ENCODE assay signal across 17 cellular contexts in genomic region chr16:77374384-77374783, GRCh38.
DNase-seq lines count a peak whose midpoint lies in the region; ATAC-seq and TF ChIP-seq lines count a peak whose summit lies in the region.
"Had no signal": no experiment of that assay in that cellular context is flagged by ENCODE, and none has a peak within 500 bp of the region (broad histone marks: within the 10 kb centered on the region; RNA-seq: fewer than 3 reads in every experiment).

No MANE protein-coding gene starts in this region.

- CTCF ChIA-PET in PC-3 (lab: Charles Lee) = no interaction called here

- DNase-seq in DMS53 (lab: John Stamatoyannopoulos, UW) (peak; percentile 91), NCI-H1105 (lab: John Stamatoyannopoulos, UW) (peak; percentile 38), PC-3 (peak; percentile 59), mesendoderm (peak; percentile 78), glomerular visceral epithelial cell (ENCODE audit: extremely low spot score) (no peak), Peyer's patch (no peak)
- DNase-seq in activated CD8-positive, alpha-beta memory T cell treated with anti-CD3 and anti-CD28 coated beads, Interleukin-2, amount 50 U/mL, for 48 hours = no peak
- DNase-seq: activated B cell treated with CpG ODN at 0.5 μM for 24 hours; activated gamma-delta T cell treated with Interleukin-2 at 50 U/mL for 16 hours; cortex of kidney; GF-D8; left ventricle myocardium inferior; naive thymus-derived CD8-positive, alpha-beta T cell; NCI-H446; RPMI8226 had no signal

- no peak overlapping the region for H3K4ac ChIP-seq in mesendoderm (ENCODE audit: low read depth, low read length)

- H3K23ac ChIP-seq in mesendoderm (ENCODE audit: low read length) = no peak overlapping the region

- no peak overlapping the region for H2BK15ac ChIP-seq in mesendoderm (replicated peaks; ENCODE audit: low read depth)

- H3K27ac ChIP-seq in PC-3 (ENCODE audit: low read length) (no peak overlapping the region), mesendoderm (ENCODE audit: low read depth, low read length) (no peak overlapping the region), Peyer's patch (no peak overlapping the region)
- H3K27ac ChIP-seq: left ventricle myocardium inferior, suprapubic skin had no signal

- H4K20me1 ChIP-seq in PC-3 (ENCODE audit: low read length) = no peaks in the 10 kb centered on the region

- H3F3A ChIP-seq in PC-3 (ENCODE audit: low read length, unreplicated experiment) = no peaks in the 10 kb centered on the region

- H3K36me3 ChIP-seq in PC-3 (ENCODE audit: low read depth, low read length) (no peaks in the 10 kb centered on the region), mesendoderm (ENCODE audit: control insufficient read depth, insufficient read depth, low read length) (no peaks in the 10 kb centered on the region), Peyer's patch (no peaks in the 10 kb centered on the region)
- H3K36me3 ChIP-seq: left ventricle myocardium inferior, suprapubic skin had no signal

- peak overlapping the region; percentile 34 for H3K56ac ChIP-seq in mesendoderm (ENCODE audit: low read length)

- H3K9ac ChIP-seq in PC-3 (ENCODE audit: low read length) = no peak overlapping the region
- no peak overlapping the region for H3K9ac ChIP-seq in mesendoderm (ENCODE audit: low read length)

- H3K4me3 ChIP-seq in PC-3 (ENCODE audit: low read length) = no peak overlapping the region
- H3K4me3 ChIP-seq in mesendoderm (ENCODE audit: low read length) = no peak overlapping the region
- no peak overlapping the region for H3K4me3 ChIP-seq in Peyer's patch
- H3K4me3 ChIP-seq: left ventricle myocardium inferior, suprapubic skin had no signal

- no peak for ATAC-seq in PC-3
- no peak for ATAC-seq in GM19324 (IDR thresholded peaks at IDR 0.05; ENCODE audit: low FRiP score, unreplicated experiment)
- ATAC-seq: naive thymus-derived CD8-positive, alpha-beta T cell had no signal

- H3K4me2 ChIP-seq in PC-3 (ENCODE audit: low read length) (no peak overlapping the region), mesendoderm (ENCODE audit: low read length) (no peak overlapping the region)

- H3K9me3 ChIP-seq in PC-3 (ENCODE audit: low read length) = no peaks in the 10 kb centered on the region
- no peaks in the 10 kb centered on the region for H3K9me3 ChIP-seq in Peyer's patch
- H3K9me3 ChIP-seq: suprapubic skin had no signal

- no peak overlapping the region for H2BK5ac ChIP-seq in mesendoderm (ENCODE audit: low read length)

- no peaks in the 10 kb centered on the region for H3K79me1 ChIP-seq in mesendoderm (ENCODE audit: low read length)

- no peak overlapping the region for H4K5ac ChIP-seq in mesendoderm (ENCODE audit: low read length)

- peaks cover 5% of the 10 kb centered on the region; the same call in 1 of the 2 replicates for H3K4me1 ChIP-seq in PC-3 (ENCODE audit: insufficient read depth, low read length)
- H3K4me1 ChIP-seq in mesendoderm (ENCODE audit: control insufficient read depth, low read depth, low read length) = peaks cover 5% of the 10 kb centered on the region
- no peaks in the 10 kb centered on the region for H3K4me1 ChIP-seq in Peyer's patch
- H3K4me1 ChIP-seq: left ventricle myocardium inferior, suprapubic skin had no signal

- H2AK5ac ChIP-seq in mesendoderm (ENCODE audit: low read length) = no peak overlapping the region

- POLR2A ChIA-PET in PC-3 (lab: Charles Lee; ENCODE audit: unreplicated experiment) = no interaction called here

- H3K9me2 ChIP-seq in PC-3 (replicated peaks; ENCODE audit: low read length) = no peaks in the 10 kb centered on the region

- H3K27me3 ChIP-seq in PC-3 (ENCODE audit: low read length) = peaks cover 26% of the 10 kb centered on the region
- H3K27me3 ChIP-seq in mesendoderm (ENCODE audit: insufficient read depth, low read length, poor library complexity) = no peaks in the 10 kb centered on the region
- H3K27me3 ChIP-seq in Peyer's patch = no peaks in the 10 kb centered on the region
- H3K27me3 ChIP-seq: suprapubic skin had no signal

- H3K18ac ChIP-seq in mesendoderm (ENCODE audit: low read length) = no peak overlapping the region

- no peak overlapping the region for H4K8ac ChIP-seq in mesendoderm (ENCODE audit: low read depth, low read length)

- WGBS in mesendoderm (ENCODE audit: extremely low coverage, insufficient coverage, low lambda C conversion rate) = no CpG with 5 or more reads among the region's 1 CpG

- H3K79me2 ChIP-seq in PC-3 (ENCODE audit: low read length) = no peaks in the 10 kb centered on the region
- H3K79me2 ChIP-seq in mesendoderm (ENCODE audit: control insufficient read depth, insufficient read depth, low read length) = no peaks in the 10 kb centered on the region

- no peak for TF ChIP-seq CTCF in PC-3 (conservative IDR thresholded peaks at IDR 0.05; ENCODE audit: low read depth, low read length)
- TF ChIP-seq CTCF in Peyer's patch (IDR thresholded peaks at IDR 0.05) = no peak

- H2BK120ac ChIP-seq in mesendoderm (ENCODE audit: low read depth, low read length) = no peak overlapping the region

- no peak for TF ChIP-seq POLR2A in Peyer's patch (IDR thresholded peaks at IDR 0.05)

- intact Hi-C loops in PC-3 (cut with micrococcal nuclease) = no loop called here

- BruUV-seq in PC-3 (replicated peaks; lab: Mats Ljungman, UMichigan) = no TSS peak

- no peak overlapping the region for H2AFZ ChIP-seq in PC-3 (ENCODE audit: low read length)

Comparison
In these comparisons a context has a peak if more than half of its experiments do, and no peak if none do; other contexts are left out.
1. DNase-seq: peak in DMS53 (single experiment), NCI-H1105 (single experiment), PC-3 (single experiment) and mesendoderm (single experiment); none in glomerular visceral epithelial cell (single experiment), Peyer's patch (0 of 3) and activated CD8-positive, alpha-beta memory T cell treated with anti-CD3 and anti-CD28 coated beads, Interleukin-2, amount 50 U/mL, for 48 hours (single experiment).